8 cellular contexts compared by ENCODE assay signal in genomic region chr7:83976302-83976701, GRCh38.
DNase-seq lines count a peak whose midpoint lies in the region; TF ChIP-seq lines count a peak whose summit lies in the region.

No MANE protein-coding gene starts in this region.

- no peak overlapping the region for H2AK5ac ChIP-seq in H9 (ENCODE audit: insufficient read length, low read length)

- no peak overlapping the region for H2BK15ac ChIP-seq in H9 (ENCODE audit: low read depth, low read length)

- H3K79me1 ChIP-seq in H9 (ENCODE audit: insufficient read depth, low read depth, low read length, poor library complexity, severe bottlenecking), result no peaks in the 10 kb centered on the region

- TF ChIP-seq POLR2A in suprapubic skin (IDR thresholded peaks at IDR 0.05), result no peak

- H2BK20ac ChIP-seq in H9 (ENCODE audit: low read depth, low read length, poor library complexity, severe bottlenecking), result no peak overlapping the region

- H2BK12ac ChIP-seq in H9 (ENCODE audit: insufficient read length, low read depth, low read length), result no peak overlapping the region

- no peaks in the 10 kb centered on the region for H3K23me2 ChIP-seq in H9 (ENCODE audit: insufficient read length, low read depth, low read length, poor library complexity, severe bottlenecking)

- DNase-seq in A172 (ENCODE audit: low spot score) (peak; percentile 41), GM06990 (ENCODE audit: extremely low read depth, insufficient read length) (no peak), H9 (no peak), glomerular visceral epithelial cell (ENCODE audit: extremely low spot score) (peak; percentile 36), suprapubic skin (ENCODE audit: low spot score in 2 of 2) (no peak), 8988T (no peak)

- no peak overlapping the region for H4K5ac ChIP-seq in H9 (ENCODE audit: insufficient read length, low read depth, low read length)

- no peak overlapping the region for H3K4ac ChIP-seq in H9 (ENCODE audit: low read depth, low read length)

- 0 out of 2 replicates have a peak, but pooled peaks cover 3% of the 10 kb centered on the region for H3F3A ChIP-seq in SU-DHL-6 (ENCODE audit: insufficient read depth)

- H3T11ph ChIP-seq in H9 (ENCODE audit: low read length), result no peak overlapping the region

- no peak overlapping the region for H3K23ac ChIP-seq in H9 (ENCODE audit: insufficient read length, low read depth, low read length)

- no peaks in the 10 kb centered on the region for H3K4me1 ChIP-seq in H9 (ENCODE audit: insufficient read depth, low read length)
- H3K4me1 ChIP-seq in suprapubic skin, result no peaks in the 10 kb centered on the region

- no peaks in the 10 kb centered on the region for H3K27me3 Mint-ChIP-seq in H9 (ENCODE audit: low read depth)

- no peaks in the 10 kb centered on the region for H3K9me2 ChIP-seq in SU-DHL-6 (replicated peaks; ENCODE audit: insufficient read depth, low read length)

- no peak for TF ChIP-seq EP300 in suprapubic skin (IDR thresholded peaks at IDR 0.05)

- H3K9ac ChIP-seq in H9 (ENCODE audit: extremely low read depth, insufficient read length, low read length) (no peak overlapping the region), SU-DHL-6 (ENCODE audit: low read length) (no peak overlapping the region)

- no peak overlapping the region for H2BK5ac ChIP-seq in H9 (ENCODE audit: insufficient read length, low read length)

- H4K20me1 ChIP-seq in H9 (ENCODE audit: control insufficient read depth, insufficient read depth, insufficient read length) (no peaks in the 10 kb centered on the region), SU-DHL-6 (ENCODE audit: low read depth, low read length) (no peaks in the 10 kb centered on the region)

- H3K18ac ChIP-seq in H9 (ENCODE audit: insufficient read length, low read depth, low read length), result no peak overlapping the region

- no peak overlapping the region for H4K8ac ChIP-seq in H9 (replicated peaks; ENCODE audit: insufficient read length, low read depth, low read length)

- no peak overlapping the region for H3K27ac Mint-ChIP-seq in H9

- H3K27me3 ChIP-seq in GM06990 (replicated peaks; ENCODE audit: control insufficient read depth, insufficient read depth, low read length), result no peaks in the 10 kb centered on the region
- no peaks in the 10 kb centered on the region for H3K27me3 ChIP-seq in H9 (ENCODE audit: insufficient read depth, low read length)
- no peaks in the 10 kb centered on the region for H3K27me3 ChIP-seq in SU-DHL-6 (ENCODE audit: low read length)
- no peaks in the 10 kb centered on the region for H3K27me3 ChIP-seq in suprapubic skin

- H3K36me3 Mint-ChIP-seq in H9 (ENCODE audit: insufficient read depth in 1 of 3, low read depth in 3 of 3), result peaks cover 9 to 19% (median 12%) of the 10 kb centered on the region in 3 experiments; a peak in 6 of 7 replicates

- H3K4me3 Mint-ChIP-seq in H9, result no peak overlapping the region

- H3K4me2 ChIP-seq in H9 (ENCODE audit: insufficient read depth, insufficient read length, low read length) (no peak overlapping the region), SU-DHL-6 (ENCODE audit: low read depth, low read length, poor library complexity, severe bottlenecking) (no peak overlapping the region)

- H3K36me3 ChIP-seq in GM06990 (ENCODE audit: control insufficient read depth, insufficient read depth, low read length) (no peaks in the 10 kb centered on the region), SU-DHL-6 (ENCODE audit: low read length) (no peaks in the 10 kb centered on the region), suprapubic skin (no peaks in the 10 kb centered on the region)

- no peak overlapping the region for H2AFZ ChIP-seq in H9 (ENCODE audit: low read length)
- no peak overlapping the region for H2AFZ ChIP-seq in SU-DHL-6 (ENCODE audit: low read depth, low read length, severe bottlenecking)

- H3K9me3 ChIP-seq in H9 (ENCODE audit: control insufficient read depth, low read depth, low read length) (no peaks in the 10 kb centered on the region), SU-DHL-6 (ENCODE audit: insufficient read depth, low read length) (no peaks in the 10 kb centered on the region), suprapubic skin (no peaks in the 10 kb centered on the region)

- no peak overlapping the region for H3K27ac ChIP-seq in H9 (ENCODE audit: insufficient read length, low read depth, low read length)
- H3K27ac ChIP-seq in SU-DHL-6 (ENCODE audit: low read depth, low read length), result no peak overlapping the region
- H3K27ac ChIP-seq in suprapubic skin, result no peak overlapping the region

- no peaks in the 10 kb centered on the region for H3K9me3 Mint-ChIP-seq in H9

- no peak overlapping the region for H2BK120ac ChIP-seq in H9 (ENCODE audit: low read depth, low read length, poor library complexity, severe bottlenecking)

- no peaks in the 10 kb centered on the region for H3K4me1 Mint-ChIP-seq in H9

- no peak overlapping the region for H3K4me3 ChIP-seq in GM06990 (replicated peaks; ENCODE audit: low read depth, low read length)
- no peak overlapping the region for H3K4me3 ChIP-seq in SU-DHL-6 (ENCODE audit: insufficient read depth, low read length, poor library complexity, severe bottlenecking)
- H3K4me3 ChIP-seq in suprapubic skin, result no peak overlapping the region

- no peaks in the 10 kb centered on the region for H3K79me2 ChIP-seq in H9 (ENCODE audit: insufficient read depth, low read length)
- H3K79me2 ChIP-seq in SU-DHL-6 (ENCODE audit: insufficient read depth, low read length), result no peaks in the 10 kb centered on the region

- no peak overlapping the region for H3K14ac ChIP-seq in H9 (ENCODE audit: insufficient read depth, low read length)

- H3K56ac ChIP-seq in H9 (ENCODE audit: insufficient read length, low read depth, low read length), result no peak overlapping the region

- TF ChIP-seq CTCF in GM06990 (IDR thresholded peaks at IDR 0.05; ENCODE audit: insufficient read depth, low read length, poor library complexity, severe bottlenecking) (peak; percentile 53), H9 (conservative IDR thresholded peaks at IDR 0.05) (peak; percentile 77), LNCAP (IDR thresholded peaks at IDR 0.05) (peak; percentile 61), SU-DHL-6 (IDR thresholded peaks at IDR 0.05; ENCODE audit: insufficient read depth, low read length, poor library complexity, severe bottlenecking) (peak; percentile 56), suprapubic skin (IDR thresholded peaks at IDR 0.05) (peak; percentile 40)

- H4K91ac ChIP-seq in H9 (ENCODE audit: insufficient read length, low read depth, low read length), result no peak overlapping the region

Comparison
In these comparisons a context has a peak if more than half of its experiments do, and no peak if none do; other contexts are left out.
1. DNase-seq: peak in A172 (single experiment) and glomerular visceral epithelial cell (single experiment); none in GM06990 (single experiment), H9 (single experiment), suprapubic skin (0 of 2) and 8988T (single experiment).
2. Peak in every context shown above with its lines, with median percentiles within 50 percentile points of each other: CTCF ChIP-seq.